ENCODE assay signal across 1 cellular context in the genomic region with DNA sequence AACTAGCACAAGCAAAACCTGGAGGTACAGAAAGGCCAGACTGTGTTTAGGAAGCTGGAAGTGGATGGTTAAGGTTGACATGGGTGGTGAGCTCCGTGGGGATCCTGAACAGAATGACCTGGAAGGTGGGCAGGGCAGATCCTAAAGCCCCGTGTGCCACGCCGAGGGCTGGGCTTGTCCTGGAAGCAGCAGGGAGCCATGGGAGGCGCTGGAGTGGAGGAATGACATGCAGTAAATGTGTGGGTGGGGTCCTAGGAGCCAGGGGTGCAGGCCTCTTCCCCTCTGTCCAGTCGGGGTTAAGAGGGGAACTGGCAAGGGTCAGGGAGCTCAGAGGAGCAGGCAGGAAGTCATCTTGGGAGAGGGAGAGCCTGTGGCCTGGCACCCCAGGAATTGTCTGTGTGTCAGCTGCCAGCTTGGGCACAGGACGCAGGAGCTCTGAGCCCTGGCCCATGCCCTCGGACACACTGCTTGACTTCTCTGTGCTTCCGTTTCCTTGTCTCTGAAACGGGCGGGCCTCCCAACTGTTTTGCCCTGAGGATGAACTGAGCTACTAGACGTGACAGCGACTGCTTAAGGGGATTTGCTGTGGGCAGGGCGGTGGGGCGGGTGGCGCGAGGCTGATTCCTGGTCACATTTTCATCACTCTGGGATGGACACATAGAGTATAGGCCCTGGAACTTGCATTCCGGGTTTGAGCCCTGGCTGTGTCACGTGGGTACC.
TF ChIP-seq lines count a peak whose summit lies in the region.

No MANE protein-coding gene starts in this region.

TF ChIP-seq in neural cell, 6 proteins besides CTCF, POLR2A, EP300 and RAD21 (continued from another document):
- TF ChIP-seq REST (IDR thresholded peaks at IDR 0.05; ENCODE audit: borderline replicate concordance) (no peak), POLR2AphosphoS5 (IDR thresholded peaks at IDR 0.05) (no peak)
